In the genomic region with DNA sequence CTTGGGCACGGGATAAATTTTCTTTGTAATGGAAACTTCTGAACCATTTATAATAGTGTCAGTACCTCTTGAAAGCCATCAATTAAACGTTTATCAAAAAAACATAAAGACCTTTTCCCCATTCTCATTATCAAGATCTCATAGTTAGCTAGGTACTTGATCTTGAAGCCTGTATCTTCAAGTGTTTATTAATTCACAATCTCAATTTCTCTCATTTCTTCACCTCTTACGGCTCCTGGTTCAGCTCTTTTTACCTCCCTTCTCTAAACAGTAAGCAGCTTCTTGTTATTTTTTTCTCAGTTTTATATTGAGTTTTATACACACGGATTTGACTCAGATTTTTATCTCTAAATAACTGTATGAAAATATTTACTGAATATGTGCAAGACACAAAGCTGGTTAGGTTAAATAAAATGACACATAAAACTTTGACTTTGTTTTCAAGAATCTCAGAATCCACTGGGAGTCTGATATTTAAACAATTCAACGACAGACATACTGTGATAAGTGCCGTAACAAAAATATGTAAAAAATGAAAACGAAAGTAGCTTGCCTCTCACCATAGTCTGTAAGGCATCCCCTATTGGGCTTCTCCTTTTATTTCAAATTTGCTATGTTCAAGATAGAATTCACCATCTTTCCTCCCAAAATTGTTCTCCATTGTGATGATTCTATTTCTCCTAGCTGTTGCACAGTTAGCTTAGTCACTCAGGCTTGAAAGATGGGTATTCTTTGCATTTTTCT, we compare ENCODE assay signal across 19 cellular contexts.
DNase-seq lines count a peak whose midpoint lies in the region; ATAC-seq and TF ChIP-seq lines count a peak whose summit lies in the region.
"Had no signal": no experiment of that assay in that cellular context is flagged by ENCODE, and none has a peak within 500 bp of the region (broad histone marks: within the 10 kb centered on the region; RNA-seq: fewer than 3 reads in every experiment).

No MANE protein-coding gene starts in this region.

- H3K9me3 ChIP-seq in right cardiac atrium (ENCODE audit: control insufficient read depth, low read length) (no peaks in the 10 kb centered on the region), heart left ventricle (no peaks in the 10 kb centered on the region), aorta (ENCODE audit: control insufficient read depth, low read length) (no peaks in the 10 kb centered on the region)
- H3K9me3 ChIP-seq: HAP-1 had no signal

- no peaks in the 10 kb centered on the region for H3K27me3 ChIP-seq in right cardiac atrium (ENCODE audit: control insufficient read depth, insufficient read depth)
- H3K27me3 ChIP-seq in heart left ventricle = peaks cover 0 to 2% (median 0%) of the 10 kb centered on the region in 9 donors
- H3K27me3 ChIP-seq in aorta (ENCODE audit: control insufficient read depth in 1 of 2, insufficient read depth in 2 of 2, low read length in 1 of 2) = no peaks in the 10 kb centered on the region

- DNase-seq in right cardiac atrium (no peak), heart left ventricle (no peak), OCI-M1 (lab: John Stamatoyannopoulos, UW) (peak; percentile 68), fibroblast of the aortic adventitia (ENCODE audit: low read depth) (peak; percentile 29), aorta (no peak), GM19238 (ENCODE audit: insufficient read length, low spot score) (no peak), NCI-H526 treated with DMSO at 0.1 percent for 48 hours (lab: John Stamatoyannopoulos, UW) (no peak)
- DNase-seq: 8988T, DMS53, KG1, MV-4-11, NCI-H1105 treated with DMSO at 0.1 percent for 48 hours, NCI-H2029 treated with DMSO at 0.1 percent for 48 hours, NCI-H446 treated with DMSO at 0.1 percent for 48 hours, NCI-H69 had no signal

- TF ChIP-seq CTCF in heart left ventricle (IDR thresholded peaks at IDR 0.05) = no peak
- TF ChIP-seq CTCF in fibroblast of the aortic adventitia (IDR thresholded peaks at IDR 0.05; ENCODE audit: insufficient read depth, low read length) = no peak

- no peak for TF ChIP-seq POLR2A in heart left ventricle (IDR thresholded peaks at IDR 0.05)

- H3K27ac ChIP-seq in right cardiac atrium (ENCODE audit: low read length) = no peak overlapping the region
- no peak overlapping the region for H3K27ac ChIP-seq in heart left ventricle
- H3K27ac ChIP-seq in aorta (ENCODE audit: low read depth in 1 of 2, low read length in 2 of 2) = no peak overlapping the region
- H3K27ac ChIP-seq: HL-60 had no signal

- no peaks in the 10 kb centered on the region for H3K36me3 ChIP-seq in heart left ventricle
- H3K36me3 ChIP-seq in aorta (ENCODE audit: control insufficient read depth in 1 of 2, insufficient read depth in 2 of 2, low read length in 1 of 2) = no peaks in the 10 kb centered on the region
- H3K36me3 ChIP-seq: HAP-1 had no signal

- 64% methylated on average over 7 of the region's 7 CpGs for whole genome bisulfite sequencing in right cardiac atrium
- 64 to 70% (median 66%) methylated on average over 7 of the region's 7 CpGs for WGBS in heart left ventricle, 4 donors
- 14 to 23% methylated on average over 7 of the region's 7 CpGs for WGBS in aorta, 2 donors

- H3K4me3 ChIP-seq in right cardiac atrium (ENCODE audit: low read length) = peak overlapping the region; percentile 10
- peak overlapping the region in 5 of 12 donors; percentile 1 to 42 (median 16) for H3K4me3 ChIP-seq in heart left ventricle
- peak overlapping the region; percentile 6 for H3K4me3 ChIP-seq in fibroblast of the aortic adventitia (ENCODE audit: low read depth, low read length)
- peak overlapping the region; percentile 9 to 54 for H3K4me3 ChIP-seq in aorta (ENCODE audit: low read length in 2 of 2)
- H3K4me3 ChIP-seq: GM23338, HAP-1 had no signal

- no peak for ATAC-seq in right cardiac atrium
- ATAC-seq in heart left ventricle = no peak
- no peak for ATAC-seq in aorta (ENCODE audit: low FRiP score)
- ATAC-seq in GM19035 (IDR thresholded peaks at IDR 0.05; ENCODE audit: unreplicated experiment) = no peak
- ATAC-seq: GM23338 had no signal

- H3K4me1 ChIP-seq in right cardiac atrium (ENCODE audit: control insufficient read depth, insufficient read depth, low read length) = no peaks in the 10 kb centered on the region
- peaks cover 0 to 8% (median 0%) of the 10 kb centered on the region in 12 donors for H3K4me1 ChIP-seq in heart left ventricle
- peaks cover 0 to 4% of the 10 kb centered on the region in 2 donors for H3K4me1 ChIP-seq in aorta (ENCODE audit: control insufficient read depth in 1 of 2, insufficient read depth in 2 of 2, low read length in 2 of 2)
- H3K4me1 ChIP-seq: HAP-1 had no signal

- intact Hi-C loops in right cardiac atrium (cut with DNase I) = no loop called here
- intact Hi-C loops in heart left ventricle (cut with DNase I) = no loop called here
- intact Hi-C loops in aorta (cut with DNase I) = no loop called here

Comparison
In these comparisons a context has a peak if more than half of its experiments do, and no peak if none do; other contexts are left out.
1. DNase-seq: peak in OCI-M1 (single experiment) and fibroblast of the aortic adventitia (single experiment); none in right cardiac atrium (0 of 3), heart left ventricle (0 of 5), aorta (0 of 2), GM19238 (single experiment) and NCI-H526 treated with DMSO at 0.1 percent for 48 hours (single experiment).